In genomic region chr2:102005989-102006885, GRCh38 we compare ENCODE assay signal across 9 cellular contexts. TPM values are rescaled to one million over a fixed set of nuclear protein-coding genes. Genes with fewer than 3 reads are reported as not detected.
A peak's percentile ranks its signal among the peaks of the same experiment; 100 is the strongest.
DNase-seq lines count a peak whose midpoint lies in the region; ATAC-seq, FAIRE-seq and TF ChIP-seq lines count a peak whose summit lies in the region.
"Had no signal": no experiment of that assay in that cellular context is flagged by ENCODE, and none has a peak within 500 bp of the region (broad histone marks: within the 10 kb centered on the region; RNA-seq: fewer than 3 reads in every experiment).

No MANE protein-coding gene starts in this region.

- no peaks in the 10 kb centered on the region for H3K9me1 ChIP-seq in endothelial cell of umbilical vein (replicated peaks; ENCODE audit: control insufficient read depth, extremely low read depth, insufficient read depth, low read length)

- no peak overlapping the region for H3K27ac ChIP-seq in SJCRH30
- H3K27ac ChIP-seq in endothelial cell of umbilical vein (ENCODE audit: insufficient read depth, low read depth, low read length), result no peak overlapping the region

- H3K36me3 ChIP-seq in SJCRH30 (no peaks in the 10 kb centered on the region), endothelial cell of umbilical vein (ENCODE audit: control insufficient read depth in 2 of 2, extremely low read depth in 1 of 2, insufficient read depth in 2 of 2, low read length in 2 of 2) (no peaks in the 10 kb centered on the region)

- no peaks in the 10 kb centered on the region for H3K9me3 ChIP-seq in SJCRH30 (replicated peaks)
- no peaks in the 10 kb centered on the region for H3K9me3 ChIP-seq in endothelial cell of umbilical vein (replicated peaks; ENCODE audit: control insufficient read depth, insufficient read depth, low read length)

- H4K20me1 ChIP-seq in endothelial cell of umbilical vein (replicated peaks; ENCODE audit: control insufficient read depth, extremely low read depth, insufficient read depth, low read length), result no peaks in the 10 kb centered on the region

- no peaks in the 10 kb centered on the region for H3K79me2 ChIP-seq in endothelial cell of umbilical vein (ENCODE audit: control insufficient read depth, insufficient read depth, low read length)

- H3K4me3 ChIP-seq in SJCRH30, result no peak overlapping the region
- no peak overlapping the region for H3K4me3 ChIP-seq in endothelial cell of umbilical vein (replicated peaks in 1 of 3; ENCODE audit: insufficient read depth in 1 of 3, low read depth in 1 of 3, low read length in 3 of 3)

- dilution Hi-C loops in endothelial cell of umbilical vein (cut with MboI; ENCODE audit: extremely low pct_ligation_motif_present, low sequenced_read_pairs), result no loop called here

- H3K27me3 ChIP-seq in SJCRH30, result no peaks in the 10 kb centered on the region
- H3K27me3 ChIP-seq in endothelial cell of umbilical vein (ENCODE audit: control insufficient read depth in 2 of 2, insufficient read depth in 2 of 2, low read length in 2 of 2), result no peaks in the 10 kb centered on the region

- no peak overlapping the region for H3K4me2 ChIP-seq in endothelial cell of umbilical vein (ENCODE audit: insufficient read depth, low read length)

- CTCF ChIA-PET in endothelial cell of umbilical vein (lab: Charles Lee), result interaction anchor here (0.5 to 4.9 kb wide), 45 partner anchors 8 to 610 kb away, joined by 3 to 172 read pairs (median 4); partner anchors contain the start of genes IL18R1 and IL1R1

- intact Hi-C loops in endothelial cell of umbilical vein (cut with micrococcal nuclease), result loop anchor here (1.0 kb wide), 3 partner anchors 235 to 443 kb away; no protein-coding TSS in a partner anchor

- BruUV-seq in endothelial cell of umbilical vein (replicated peaks; lab: Mats Ljungman, UMichigan), result no TSS peak

- H3K4me1 ChIP-seq in SJCRH30 (no peaks in the 10 kb centered on the region), endothelial cell of umbilical vein (ENCODE audit: control insufficient read depth, extremely low read depth, insufficient read depth, low read length) (peaks cover 9% of the 10 kb centered on the region)

- ATAC-seq in activated CD4-positive, CD25-positive, alpha-beta regulatory T cell treated with anti-CD3 and anti-CD28 coated beads, Interleukin-2, amount 50 U/mL, for 24 hours, result peak; percentile 12 to 15
- ATAC-seq in HG03045 (IDR thresholded peaks at IDR 0.05; ENCODE audit: unreplicated experiment) (peak; percentile 55), GM21423 (IDR thresholded peaks at IDR 0.05; ENCODE audit: unreplicated experiment) (no peak)

- POLR2A ChIA-PET in endothelial cell of umbilical vein (lab: Charles Lee), result interaction anchor here (1.5 kb wide), 1 partner anchor 234 kb away, joined by 3 read pairs; no protein-coding TSS in a partner anchor

- no peak for DNase-seq in activated CD4-positive, CD25-positive, alpha-beta regulatory T cell treated with anti-CD3 and anti-CD28 coated beads, Interleukin-2, amount 50 U/mL, for 72 hours
- DNase-seq in SJCRH30, result peak; percentile 33 to 66
- DNase-seq in endothelial cell of umbilical vein (ENCODE audit: low read depth, low spot score), result peak; percentile 55
- DNase-seq in mucosa of gallbladder (ENCODE audit: low spot score), result peak; percentile 53
- no peak for DNase-seq in NK-92 treated with Interleukin-12 subunit alpha and Interleukin-12 subunit beta, amount 100 ng/mL, for 24 hours (lab: John Stamatoyannopoulos, UW)

- TF ChIP-seq CTCF in endothelial cell of umbilical vein (IDR thresholded peaks at IDR 0.05; ENCODE audit: extremely low read depth in 1 of 2, insufficient read depth in 1 of 2, low read depth in 1 of 2, low read length in 2 of 2), result peak; percentile 66 to 82

- peak; percentile 90 for FAIRE-seq in endothelial cell of umbilical vein (lab: Jason Lieb, UNC)
- FAIRE-seq: G401.6 had no signal

- no peak overlapping the region for H3K9ac ChIP-seq in endothelial cell of umbilical vein (replicated peaks; ENCODE audit: extremely low read depth, insufficient read depth, low read length)

- H2AFZ ChIP-seq in endothelial cell of umbilical vein (ENCODE audit: low read depth, low read length), result no peak overlapping the region

- no peak for TF ChIP-seq POLR2A in endothelial cell of umbilical vein (IDR thresholded peaks at IDR 0.05; ENCODE audit: low read depth, low read length)

TF ChIP-seq in endothelial cell of umbilical vein, 7 proteins besides CTCF, POLR2A, EP300 and RAD21:
- no peak for TF ChIP-seq FOS (IDR thresholded peaks at IDR 0.05; ENCODE audit: borderline replicate concordance, insufficient read depth, low read length)
- TF ChIP-seq EZH2 (IDR thresholded peaks at IDR 0.05; ENCODE audit: borderline replicate concordance, low read depth, low read length, severe bottlenecking), result no peak
- TF ChIP-seq, protein P1, sequence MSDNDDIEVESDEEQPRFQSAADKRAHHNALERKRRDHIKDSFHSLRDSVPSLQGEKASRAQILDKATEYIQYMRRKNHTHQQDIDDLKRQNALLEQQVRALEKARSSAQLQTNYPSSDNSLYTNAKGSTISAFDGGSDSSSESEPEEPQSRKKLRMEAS (IDR thresholded peaks at IDR 0.05; ENCODE audit: insufficient read depth, insufficient read length), result no peak
- no peak for TF ChIP-seq MYC (IDR thresholded peaks at IDR 0.05; ENCODE audit: low read depth, low read length)
- no peak for TF ChIP-seq GATA2 (IDR thresholded peaks at IDR 0.05; ENCODE audit: insufficient read depth, insufficient read length, low read depth, low read length)
- TF ChIP-seq POLR2AphosphoS5 (IDR thresholded peaks at IDR 0.05; ENCODE audit: insufficient read depth, low read depth, low read length), result no peak

RNA-seq across cellular contexts. Expression of gene IL1R2, which starts 14.5 kb away (rescaled TPM):
- total RNA-seq in SJCRH30 (2014; rRNA removed; shearing (Covaris generic)), result not detected in 2 replicates
- total RNA-seq in endothelial cell of umbilical vein (not detected in 2 replicates), mucosa of gallbladder (2.3 TPM)
- polyA plus RNA-seq in endothelial cell of umbilical vein, result not detected in 2 replicates
- 0.14 TPM in 1 of 2 replicates, not detected in the other for polyA plus RNA-seq in endothelial cell of umbilical vein (2011; cell fraction: cytosol; rRNA removed)
- polyA plus RNA-seq in endothelial cell of umbilical vein (2011; cell fraction: nucleus; rRNA removed), result not detected in 2 replicates
- polyA plus RNA-seq in endothelial cell of umbilical vein (2012), result not detected in 2 replicates
- not detected in 2 replicates for polyA minus RNA-seq in endothelial cell of umbilical vein
- polyA minus RNA-seq in endothelial cell of umbilical vein (2011; cell fraction: cytosol; rRNA and poly(A)+ RNA removed), result not detected
- not detected in 2 replicates for polyA minus RNA-seq in endothelial cell of umbilical vein (2011; cell fraction: nucleus; rRNA and poly(A)+ RNA removed)

Comparison
In these comparisons a context has a peak if more than half of its experiments do, and no peak if none do; other contexts are left out.
1. DNase-seq: peak in SJCRH30 (2 of 2), endothelial cell of umbilical vein (single experiment) and mucosa of gallbladder (single experiment); none in activated CD4-positive, CD25-positive, alpha-beta regulatory T cell treated with anti-CD3 and anti-CD28 coated beads, Interleukin-2, amount 50 U/mL, for 72 hours (single experiment) and NK-92 treated with Interleukin-12 subunit alpha and Interleukin-12 subunit beta, amount 100 ng/mL, for 24 hours (single experiment).